In the genomic region with DNA sequence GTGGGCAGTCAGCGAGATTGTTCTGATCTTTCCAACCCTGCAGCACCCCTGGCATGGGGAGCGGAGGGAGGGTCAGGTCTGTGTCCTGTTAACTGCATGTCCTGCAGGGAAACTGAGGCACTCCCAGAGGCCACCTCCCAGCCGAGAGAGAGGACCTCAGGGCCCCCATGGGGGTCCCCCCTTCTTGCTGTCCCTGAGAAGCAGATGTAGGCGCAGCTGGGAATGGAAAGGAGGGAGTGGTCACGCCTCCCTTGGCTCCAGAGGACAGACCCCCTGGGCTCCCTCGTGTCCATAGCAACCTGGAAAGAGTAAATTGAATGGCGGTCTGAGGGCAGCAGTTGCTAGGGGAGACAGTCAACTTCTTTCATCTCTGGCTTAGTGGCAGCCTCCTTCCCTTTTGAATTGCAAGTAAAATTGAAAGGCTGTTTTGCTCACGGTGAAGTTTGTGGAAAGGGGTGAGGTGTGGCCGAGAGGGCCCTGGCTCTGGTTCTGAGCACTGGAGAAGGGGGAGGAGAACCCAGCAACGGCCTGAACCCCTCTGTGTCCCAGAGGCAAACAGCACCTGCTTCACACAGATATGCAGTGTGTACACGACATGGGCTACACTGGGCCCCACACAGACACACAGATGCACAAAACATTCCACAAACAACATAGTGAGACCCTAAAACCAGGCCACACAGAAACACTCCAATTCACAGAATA, we compare ENCODE assay signal across 11 cellular contexts. TPM values are rescaled to one million over a fixed set of nuclear protein-coding genes. Genes with fewer than 3 reads are reported as not detected.
DNase-seq lines count a peak whose midpoint lies in the region; TF ChIP-seq lines count a peak whose summit lies in the region.
"Had no signal": no experiment of that assay in that cellular context is flagged by ENCODE, and none has a peak within 500 bp of the region (broad histone marks: within the 10 kb centered on the region; RNA-seq: fewer than 3 reads in every experiment).

No MANE protein-coding gene starts in this region.

- H3K27me3 ChIP-seq in layer of hippocampus (ENCODE audit: control insufficient read depth, insufficient read depth, low read length): no peaks in the 10 kb centered on the region

- DNase-seq in Ammon's horn (ENCODE audit: low spot score) (peak; percentile 85), NCI-H128 (lab: John Stamatoyannopoulos, UW; ENCODE audit: unreplicated experiment) (peak; percentile 97), astrocyte of the cerebellum (ENCODE audit: low read depth) (peak; percentile 53), HPDE6-E6E7 (ENCODE audit: extremely low spot score) (no peak), G401 (ENCODE audit: low spot score) (no peak), ureter (ENCODE audit: low spot score) (no peak)
- DNase-seq in activated CD4-positive, alpha-beta T cell treated with anti-CD3 and anti-CD28 coated beads for 4 hours: no peak
- DNase-seq: AML-193, naive B cell, PC-3 had no signal

- no peak overlapping the region for H3K4me3 ChIP-seq in astrocyte of the cerebellum (ENCODE audit: low read depth, low read length)

- TF ChIP-seq CTCF in astrocyte of the cerebellum (IDR thresholded peaks at IDR 0.05; ENCODE audit: low read depth, low read length, missing control alignments): no peak

- in situ Hi-C loops in astrocyte of the cerebellum (cut with HindIII; ENCODE audit: low sequenced_read_pairs): no loop called here
- in situ Hi-C loops in G401 (cut with HindIII; ENCODE audit: low sequenced_read_pairs): no loop called here

- H3K27ac ChIP-seq in layer of hippocampus (ENCODE audit: low read depth, low read length): peak overlapping the region; percentile 74

RNA-seq across cellular contexts. Expression of a gene that starts 4.9 kb away (rescaled TPM):
- total RNA-seq in G401 (2014; rRNA removed; shearing (Covaris generic)): 29.7 and 64.4 TPM in 2 replicates
- 38.5 TPM for total RNA-seq in ureter

RNA-seq across cellular contexts. Expression of a gene that starts 30.9 kb away (rescaled TPM):
- not detected in 2 replicates for total RNA-seq in G401 (2014; rRNA removed; shearing (Covaris generic))
- total RNA-seq in ureter: 1,626 TPM

RNA-seq across cellular contexts. Expression of a gene that starts 53.8 kb away (rescaled TPM):
- total RNA-seq in G401 (2014; rRNA removed; shearing (Covaris generic)): 55.9 and 62.4 TPM in 2 replicates
- 7.1 TPM for total RNA-seq in ureter

Comparison
In these comparisons a context has a peak if more than half of its experiments do, and no peak if none do; other contexts are left out.
1. DNase-seq: peak in Ammon's horn (single experiment), NCI-H128 (single experiment) and astrocyte of the cerebellum (single experiment); none in HPDE6-E6E7 (single experiment), G401 (single experiment), activated CD4-positive, alpha-beta T cell treated with anti-CD3 and anti-CD28 coated beads for 4 hours (0 of 2) and ureter (single experiment).
2. RNA of a gene that starts 30.9 kb away (total RNA-seq): 1,626 TPM in ureter (single experiment); not detected in G401; every median in the first group is over 1,000 times any median in the second.